In the genomic region with DNA sequence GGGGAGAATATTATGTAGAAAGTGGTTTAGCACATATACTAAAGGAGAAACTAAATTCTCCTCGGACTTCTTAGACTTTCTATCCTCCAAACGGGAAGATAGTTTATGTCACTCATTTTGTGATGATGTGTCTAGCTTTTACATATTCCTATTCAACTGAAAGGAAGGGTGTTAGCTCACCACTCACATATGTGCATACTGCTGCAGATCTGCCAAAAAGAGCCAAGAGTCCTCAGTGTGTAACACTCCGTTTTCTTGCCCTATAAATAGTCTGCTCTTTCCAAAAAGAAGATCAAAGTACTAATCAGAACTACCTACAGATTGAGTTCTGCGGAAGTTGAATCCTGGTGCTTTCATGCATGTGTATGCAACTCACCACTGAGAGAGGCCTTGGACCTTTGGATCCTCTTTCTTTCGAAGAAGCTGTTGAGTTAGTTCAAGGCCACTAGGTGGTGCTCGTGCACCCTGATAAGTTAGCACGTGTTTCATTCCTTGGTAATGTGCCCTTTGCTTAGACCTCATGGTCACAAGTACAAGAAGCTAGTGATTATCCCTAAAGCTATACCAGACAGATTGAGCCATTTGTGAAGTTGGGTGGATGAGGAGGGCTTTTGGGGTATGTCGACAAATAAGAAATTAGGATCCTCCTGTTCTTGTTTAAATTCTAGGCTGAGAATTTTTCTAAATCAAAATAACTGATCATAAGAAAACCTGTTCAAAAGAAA, we compare ENCODE assay signal across 8 cellular contexts. TPM values are rescaled to one million over a fixed set of nuclear protein-coding genes. Genes with fewer than 3 reads are reported as not detected.
DNase-seq lines count a peak whose midpoint lies in the region; ATAC-seq and TF ChIP-seq lines count a peak whose summit lies in the region.

No MANE protein-coding gene starts in this region.

- H3K27me3 Mint-ChIP-seq in endothelial cell (ENCODE audit: unreplicated experiment) = peaks cover 1% of the 10 kb centered on the region

- no peak overlapping the region for H3K4me3 ChIP-seq in NT2/D1 (ENCODE audit: insufficient read length, low read depth)

- no peaks in the 10 kb centered on the region for H3K9me3 Mint-ChIP-seq in endothelial cell (ENCODE audit: unreplicated experiment)

- peak; percentile 89 for ATAC-seq in GM21515 (IDR thresholded peaks at IDR 0.05; ENCODE audit: unreplicated experiment)

- peaks cover 26% of the 10 kb centered on the region for H3K9me3 ChIP-seq in NT2/D1 (ENCODE audit: insufficient read depth, low read length)

- no peaks in the 10 kb centered on the region for H3K27me3 ChIP-seq in NT2/D1 (ENCODE audit: insufficient read depth, insufficient read length)

- DNase-seq in DMS 273 treated with DMSO at 0.1 percent for 48 hours (lab: John Stamatoyannopoulos, UW) (peak; percentile 93), HUDEP-2 (lab: John Stamatoyannopoulos, UW; ENCODE audit: unreplicated experiment in 76 of 76) (peak in 71 of 76 experiments; percentile 0 to 89 (median 64)), NT2/D1 (ENCODE audit: low read depth, low spot score) (peak; percentile 100), endothelial cell (ENCODE audit: low spot score) (peak; percentile 74), middle frontal gyrus (ENCODE audit: extremely low spot score, low spot score) (peak; percentile 71)
- peak; percentile 25 to 50 (median 32) for DNase-seq in activated CD8-positive, alpha-beta memory T cell treated with anti-CD3 and anti-CD28 coated beads for 48 hours (ENCODE audit: low read depth in 2 of 3, low spot score in 2 of 3)
- DNase-seq in stimulated activated CD8-positive, alpha-beta memory T cell treated with anti-CD3 and anti-CD28 coated beads, Interleukin-7, amount 100 ng/mL, for 1 hour (ENCODE audit: low read depth in 2 of 2) = peak; percentile 50 to 64

- no peak overlapping the region for H3K9ac ChIP-seq in NT2/D1 (ENCODE audit: insufficient read length, low read depth)

- H3K4me1 Mint-ChIP-seq in endothelial cell (ENCODE audit: unreplicated experiment) = peaks cover 12% of the 10 kb centered on the region

- peaks cover 16% of the 10 kb centered on the region for H3K36me3 Mint-ChIP-seq in endothelial cell (ENCODE audit: low read depth, unreplicated experiment)

- peak; percentile 95 for TF ChIP-seq CTCF in endothelial cell (IDR thresholded peaks at IDR 0.05; ENCODE audit: unreplicated experiment)

- H3K4me3 Mint-ChIP-seq in endothelial cell (ENCODE audit: unreplicated experiment) = no peak overlapping the region

- no peak overlapping the region for H3K27ac Mint-ChIP-seq in endothelial cell (ENCODE audit: unreplicated experiment)

- H3K36me3 ChIP-seq in NT2/D1 (ENCODE audit: insufficient read depth, insufficient read length, low read length) = peaks cover 12% of the 10 kb centered on the region

- H3K4me1 ChIP-seq in NT2/D1 (ENCODE audit: insufficient read depth, insufficient read length) = no peaks in the 10 kb centered on the region

RNA-seq across cellular contexts. Expression of a gene that starts 14.1 kb away (rescaled TPM):
- 13.4 TPM for total RNA-seq in endothelial cell (ENCODE audit: unreplicated experiment)

RNA-seq across cellular contexts. Expression of a gene that starts 43.1 kb away (rescaled TPM):
- 202 TPM for total RNA-seq in endothelial cell (ENCODE audit: unreplicated experiment)

Comparison
In these comparisons a context has a peak if more than half of its experiments do, and no peak if none do; other contexts are left out.
1. DNase-seq: peak in every context shown above with its lines; median percentile 100 in NT2/D1; 93 in DMS 273 treated with DMSO at 0.1 percent for 48 hours; 74 in endothelial cell; 71 in middle frontal gyrus; 64 in HUDEP-2; 57 in stimulated activated CD8-positive, alpha-beta memory T cell treated with anti-CD3 and anti-CD28 coated beads, Interleukin-7, amount 100 ng/mL, for 1 hour; 32 in activated CD8-positive, alpha-beta memory T cell treated with anti-CD3 and anti-CD28 coated beads for 48 hours.